ENCODE assay signal across 1 cellular context in genomic region chr2:190404487-190404886, GRCh38.
A peak's percentile ranks its signal among the peaks of the same experiment; 100 is the strongest.
TF ChIP-seq lines count a peak whose summit lies in the region.

No MANE protein-coding gene starts in this region.

TF ChIP-seq in K562, 482 proteins besides CTCF, POLR2A, EP300 and RAD21 (continued from another document and continues in another):
- no peak for TF ChIP-seq MYNN (IDR thresholded peaks at IDR 0.05)
- TF ChIP-seq MYNN (CRISPR knock-in tag; IDR thresholded peaks at IDR 0.05) = no peak
- TF ChIP-seq CREB1 (IDR thresholded peaks at IDR 0.05) = no peak
- no peak for TF ChIP-seq CREB1 (CRISPR knock-in tag; IDR thresholded peaks at IDR 0.05)
- TF ChIP-seq THRA (IDR thresholded peaks at IDR 0.05) = no peak
- TF ChIP-seq KDM4B (IDR thresholded peaks at IDR 0.05; ENCODE audit: borderline replicate concordance in 2 of 2, low read depth in 1 of 2) = no peak
- TF ChIP-seq ZC3H11A (IDR thresholded peaks at IDR 0.05; ENCODE audit: low read depth, low read length) = no peak
- no peak for TF ChIP-seq AFF4 (CRISPR knock-in tag; IDR thresholded peaks at IDR 0.05)
- TF ChIP-seq PURB (CRISPR knock-in tag; IDR thresholded peaks at IDR 0.05; ENCODE audit: low read depth) = no peak
- no peak for TF ChIP-seq SMC3 (conservative IDR thresholded peaks at IDR 0.05; ENCODE audit: insufficient read depth, low read depth, low read length)
- TF ChIP-seq CHD2 (IDR thresholded peaks at IDR 0.05; ENCODE audit: low read depth, low read length) = no peak
- TF ChIP-seq CBFA2T2 (conservative IDR thresholded peaks at IDR 0.05) = no peak
- TF ChIP-seq SP1 (CRISPR knock-in tag; IDR thresholded peaks at IDR 0.05) = peak; percentile 52; the same call in 1 of the 2 replicates
- TF ChIP-seq HINFP (tag; conservative IDR thresholded peaks at IDR 0.05; ENCODE audit: low read depth) = no peak
- peak; percentile 49; the same call in 1 of the 2 replicates for TF ChIP-seq MTA1 (IDR thresholded peaks at IDR 0.05; ENCODE audit: borderline replicate concordance)
- no peak for TF ChIP-seq ZNF609 (CRISPR knock-in tag; IDR thresholded peaks at IDR 0.05; ENCODE audit: borderline replicate concordance)
- no peak for TF ChIP-seq CREB3L1 (IDR thresholded peaks at IDR 0.05; ENCODE audit: borderline replicate concordance, low read depth)
- TF ChIP-seq CXXC5 (CRISPR knock-in tag; IDR thresholded peaks at IDR 0.05) = no peak
- TF ChIP-seq PHF21A (IDR thresholded peaks at IDR 0.05; ENCODE audit: borderline replicate concordance, low read depth) = no peak
- no peak for TF ChIP-seq ZNF778 (CRISPR knock-in tag; IDR thresholded peaks at IDR 0.05)
- no peak for TF ChIP-seq ZNF274 (IDR thresholded peaks at IDR 0.05; ENCODE audit: borderline replicate concordance, low read depth, low read length)
- no peak for TF ChIP-seq ATF2 (CRISPR knock-in tag; IDR thresholded peaks at IDR 0.05)
- TF ChIP-seq ARID4B (CRISPR knock-in tag; IDR thresholded peaks at IDR 0.05) = no peak
- no peak for TF ChIP-seq ZBTB43 (CRISPR knock-in tag; IDR thresholded peaks at IDR 0.05)
- no peak for TF ChIP-seq FOXJ3 (CRISPR knock-in tag; IDR thresholded peaks at IDR 0.05)
- no peak for TF ChIP-seq POLR3A (IDR thresholded peaks at IDR 0.05; ENCODE audit: borderline replicate concordance, extremely low read depth, insufficient read depth, insufficient read length)
- no peak for TF ChIP-seq ZBTB8A (IDR thresholded peaks at IDR 0.05; ENCODE audit: partially characterized antibody)
- no peak for TF ChIP-seq PATZ1 (CRISPR knock-in tag; IDR thresholded peaks at IDR 0.05; ENCODE audit: borderline replicate concordance)
- TF ChIP-seq RBM15 (IDR thresholded peaks at IDR 0.05; ENCODE audit: insufficient read depth, low read length) = no peak
- TF ChIP-seq CBX5 (IDR thresholded peaks at IDR 0.05; ENCODE audit: borderline replicate concordance, low read depth) = no peak
- TF ChIP-seq IRF2 (CRISPR knock-in tag; IDR thresholded peaks at IDR 0.05) = no peak
- no peak for TF ChIP-seq MXI1 (IDR thresholded peaks at IDR 0.05; ENCODE audit: low read depth, low read length)
- no peak for TF ChIP-seq DLX4 (CRISPR knock-in tag; IDR thresholded peaks at IDR 0.05)
